1 cellular context compared by ENCODE assay signal in genomic region chr1:85146972-85147359, GRCh38.
TF ChIP-seq lines count a peak whose summit lies in the region.

No MANE protein-coding gene starts in this region.

TF ChIP-seq in SK-N-SH, 30 proteins besides CTCF, POLR2A, EP300 and RAD21 (continued from another document):
- no peak for TF ChIP-seq GATA2 (CRISPR knock-in tag; IDR thresholded peaks at IDR 0.05)
